26 cellular contexts compared by ENCODE assay signal in the genomic region with DNA sequence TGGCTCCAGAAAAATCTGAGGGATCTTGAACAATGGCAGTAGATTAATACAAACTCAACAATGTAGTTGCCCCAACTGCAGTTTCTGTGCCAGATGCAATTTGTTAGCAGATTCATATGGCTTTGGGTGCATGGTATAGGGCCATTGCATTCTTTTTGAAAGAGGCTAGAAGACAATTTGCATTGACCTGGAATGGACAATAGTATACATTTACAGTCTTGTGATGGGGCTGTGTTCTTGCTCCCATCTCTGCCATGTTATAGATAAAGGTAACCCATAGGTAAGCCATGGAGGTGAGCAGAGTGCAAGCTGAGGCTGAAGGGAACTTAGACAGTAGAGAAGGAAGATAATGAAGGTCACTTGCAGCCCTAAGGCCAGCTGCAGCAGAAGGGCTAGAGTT. TPM values are rescaled to one million over a fixed set of nuclear protein-coding genes. Genes with fewer than 3 reads are reported as not detected.
DNase-seq lines count a peak whose midpoint lies in the region; ATAC-seq and TF ChIP-seq lines count a peak whose summit lies in the region.
"Had no signal": no experiment of that assay in that cellular context is flagged by ENCODE, and none has a peak within 500 bp of the region (broad histone marks: within the 10 kb centered on the region; RNA-seq: fewer than 3 reads in every experiment).

No MANE protein-coding gene starts in this region.

- no peaks in the 10 kb centered on the region for H3K9me3 Mint-ChIP-seq in natural killer cell treated with Interleukin-12 subunit alpha and Interleukin-12 subunit beta and Interleukin-15 and Interleukin-18, amount 100 ng/mL, for 72 hours

- H3K27ac Mint-ChIP-seq in natural killer cell treated with Interleukin-12 subunit alpha and Interleukin-12 subunit beta and Interleukin-15 and Interleukin-18, amount 100 ng/mL, for 72 hours: no peak overlapping the region
- H3K27ac Mint-ChIP-seq: CD14-positive monocyte; CD4-positive, alpha-beta memory T cell; CD4-positive, CD25-positive, alpha-beta regulatory T cell had no signal

- H3K4me3 Mint-ChIP-seq in natural killer cell treated with Interleukin-12 subunit alpha and Interleukin-12 subunit beta and Interleukin-15 and Interleukin-18, amount 100 ng/mL, for 72 hours: no peak overlapping the region
- H3K4me3 Mint-ChIP-seq: CD14-positive monocyte; CD4-positive, alpha-beta memory T cell; CD4-positive, CD25-positive, alpha-beta regulatory T cell; CD8-positive, alpha-beta memory T cell had no signal

- peak; percentile 11 for DNase-seq in RWPE2 (ENCODE audit: low spot score)
- peak; percentile 72 for DNase-seq in osteoblast (ENCODE audit: insufficient read length, low spot score, missing footprints)
- DNase-seq in SIG-M5 treated with dmso at 0.1 percent for 504 hours (lab: John Stamatoyannopoulos, UW; ENCODE audit: unreplicated experiment): no peak
- DNase-seq in natural killer cell treated with Interleukin-12 subunit alpha and Interleukin-12 subunit beta and Interleukin-15 and Interleukin-18, amount 100 ng/mL, for 72 hours (ENCODE audit: low spot score): no peak
- no peak for DNase-seq in left ventricle myocardium superior
- DNase-seq: 8988T; ACHN; BE2C; C1 segment of cervical spinal cord; CD4-positive, alpha-beta memory T cell; CD4-positive, CD25-positive, alpha-beta regulatory T cell; COR-L47; DMS 273 treated with DMSO at 0.1 percent for 48 hours; DMS153; DMS53; DMS79; DND-41; EL; GDM1 had no signal

- H4K20me1 ChIP-seq in BLaER1 treated with 17β-estradiol and CSF1 and Interleukin-3, amounts not matched to agents 10 nM and 100 nM: no peaks in the 10 kb centered on the region
- H4K20me1 ChIP-seq in osteoblast (ENCODE audit: insufficient read depth, low read length): no peaks in the 10 kb centered on the region

- no peaks in the 10 kb centered on the region for H3K4me1 Mint-ChIP-seq in natural killer cell treated with Interleukin-12 subunit alpha and Interleukin-12 subunit beta and Interleukin-15 and Interleukin-18, amount 100 ng/mL, for 72 hours (ENCODE audit: low read depth in 2 of 2)
- H3K4me1 Mint-ChIP-seq: CD4-positive, alpha-beta memory T cell; CD4-positive, CD25-positive, alpha-beta regulatory T cell; CD8-positive, alpha-beta memory T cell had no signal

- H3K27me3 ChIP-seq in BLaER1 treated with 17β-estradiol and CSF1 and Interleukin-3, amounts not matched to agents 10 nM and 100 nM: no peaks in the 10 kb centered on the region
- H3K27me3 ChIP-seq in RWPE2 (ENCODE audit: insufficient read depth, poor library complexity, severe bottlenecking): no peaks in the 10 kb centered on the region
- H3K27me3 ChIP-seq in osteoblast (ENCODE audit: insufficient read depth, low read length): no peaks in the 10 kb centered on the region
- H3K27me3 ChIP-seq: BE2C had no signal

- intact Hi-C loops in left ventricle myocardium superior (cut with micrococcal nuclease): no loop called here

- H3K4me3 ChIP-seq in BLaER1 treated with 17β-estradiol and CSF1 and Interleukin-3, amounts not matched to agents 10 nM and 100 nM: no peak overlapping the region
- H3K4me3 ChIP-seq in RWPE2 (ENCODE audit: severe bottlenecking) (no peak overlapping the region), osteoblast (ENCODE audit: insufficient read depth, low read length) (no peak overlapping the region)
- H3K4me3 ChIP-seq: GM12878 had no signal

- H3K36me3 Mint-ChIP-seq in natural killer cell treated with Interleukin-12 subunit alpha and Interleukin-12 subunit beta and Interleukin-15 and Interleukin-18, amount 100 ng/mL, for 72 hours: no peaks in the 10 kb centered on the region
- H3K36me3 Mint-ChIP-seq: CD14-positive monocyte; CD4-positive, alpha-beta memory T cell; CD4-positive, CD25-positive, alpha-beta regulatory T cell had no signal

- H3K4me2 ChIP-seq in BLaER1 treated with 17β-estradiol and CSF1 and Interleukin-3, amounts not matched to agents 10 nM and 100 nM: peak overlapping the region; percentile 42 to 95 (median 86); a peak in 20 of 22 replicates
- no peak overlapping the region for H3K4me2 ChIP-seq in osteoblast (ENCODE audit: insufficient read depth, low read length)

- H3K79me2 ChIP-seq in osteoblast (ENCODE audit: insufficient read depth, low read length): no peaks in the 10 kb centered on the region

- TF ChIP-seq CTCF in RWPE2 (IDR thresholded peaks at IDR 0.05; ENCODE audit: poor library complexity, severe bottlenecking) (no peak), osteoblast (IDR thresholded peaks at IDR 0.05; ENCODE audit: extremely low read depth, low read depth, low read length) (no peak)

- H3K9me3 ChIP-seq in BLaER1 treated with 17β-estradiol and CSF1 and Interleukin-3, amounts not matched to agents 10 nM and 100 nM (replicated peaks in 1 of 11): peaks cover 8 to 13% (median 11%) of the 10 kb centered on the region in 11 experiments; a peak in 18 of 22 replicates
- H3K9me3 ChIP-seq in RWPE2 (ENCODE audit: severe bottlenecking) (no peaks in the 10 kb centered on the region), osteoblast (ENCODE audit: low read depth, low read length) (no peaks in the 10 kb centered on the region)
- H3K9me3 ChIP-seq: BE2C had no signal

- H3K27me3 Mint-ChIP-seq in natural killer cell treated with Interleukin-12 subunit alpha and Interleukin-12 subunit beta and Interleukin-15 and Interleukin-18, amount 100 ng/mL, for 72 hours: peaks cover 0 to 3% of the 10 kb centered on the region in 2 donors
- H3K27me3 Mint-ChIP-seq: CD4-positive, CD25-positive, alpha-beta regulatory T cell had no signal

- H3K4me1 ChIP-seq in BLaER1 treated with 17β-estradiol and CSF1 and Interleukin-3, amounts not matched to agents 10 nM and 100 nM: peaks cover 57 to 94% (median 88%) of the 10 kb centered on the region in 10 experiments
- H3K4me1 ChIP-seq in RWPE2 (ENCODE audit: insufficient read depth, poor library complexity, severe bottlenecking) (no peaks in the 10 kb centered on the region), osteoblast (ENCODE audit: insufficient read depth, low read length) (no peaks in the 10 kb centered on the region)
- H3K4me1 ChIP-seq: BE2C had no signal

- ATAC-seq in RWPE2 (ENCODE audit: low read depth) (no peak), left ventricle myocardium superior (no peak)
- ATAC-seq in natural killer cell treated with Interleukin-12 subunit alpha and Interleukin-12 subunit beta and Interleukin-15 and Interleukin-18, amount 100 ng/mL, for 72 hours: no peak
- ATAC-seq: GM12878 had no signal

- H3K9ac ChIP-seq in BLaER1 treated with 17β-estradiol and CSF1 and Interleukin-3, amounts not matched to agents 10 nM and 100 nM: peak overlapping the region in 4 of 11 experiments; percentile 12 to 66 (median 35); a peak in 3 of 22 replicates

- H3K36me3 ChIP-seq in BLaER1 treated with 17β-estradiol and CSF1 and Interleukin-3, amounts not matched to agents 10 nM and 100 nM: no peaks in the 10 kb centered on the region
- H3K36me3 ChIP-seq in RWPE2 (ENCODE audit: low read depth): no peaks in the 10 kb centered on the region
- H3K36me3 ChIP-seq in osteoblast (ENCODE audit: insufficient read depth, low read length): no peaks in the 10 kb centered on the region
- H3K36me3 ChIP-seq: BE2C had no signal

- H2AFZ ChIP-seq in osteoblast (ENCODE audit: low read length): no peak overlapping the region

- H3K27ac ChIP-seq in BLaER1 treated with 17β-estradiol and CSF1 and Interleukin-3, amounts not matched to agents 10 nM and 100 nM: peak overlapping the region in 8 of 11 experiments; percentile 21 to 78 (median 56); a peak in 11 of 22 replicates
- H3K27ac ChIP-seq in RWPE2 (ENCODE audit: poor library complexity, severe bottlenecking) (no peak overlapping the region), osteoblast (ENCODE audit: low read depth, low read length) (no peak overlapping the region)

RNA-seq across cellular contexts. Expression of gene DIO3, which starts 50.1 kb away (rescaled TPM):
- total RNA-seq in osteoblast: not detected in 2 replicates
- total RNA-seq in natural killer cell treated with Interleukin-12 subunit alpha and Interleukin-12 subunit beta and Interleukin-15 and Interleukin-18, amount 100 ng/mL, for 72 hours: not detected
- total RNA-seq in left ventricle myocardium superior: 0.15 TPM
- total RNA-seq: A673; CD4-positive, alpha-beta memory T cell; CD4-positive, CD25-positive, alpha-beta regulatory T cell; CD8-positive, alpha-beta memory T cell; Daoy; G401; GM12878 had no signal

Comparison
In these comparisons a context has a peak if more than half of its experiments do, and no peak if none do; other contexts are left out.
1. H3K27ac ChIP-seq: peak in BLaER1 treated with 17β-estradiol and CSF1 and Interleukin-3, amounts not matched to agents 10 nM and 100 nM (8 of 11); none in RWPE2 (single experiment) and osteoblast (single experiment).
2. DNase-seq: peak in RWPE2 (single experiment) and osteoblast (single experiment); none in SIG-M5 treated with dmso at 0.1 percent for 504 hours (single experiment), natural killer cell treated with Interleukin-12 subunit alpha and Interleukin-12 subunit beta and Interleukin-15 and Interleukin-18, amount 100 ng/mL, for 72 hours (single experiment) and left ventricle myocardium superior (single experiment).